In genomic region chr9:137778914-137779313, GRCh38 we compare ENCODE assay signal across 1 cellular context.
TF ChIP-seq lines count a peak whose summit lies in the region.

No MANE protein-coding gene starts in this region.

TF ChIP-seq in SK-N-SH treated with all-trans-retinoic acid at 6 μM for 48 hours, 23 proteins besides CTCF, POLR2A, EP300 and RAD21 (continued from another document):
- TF ChIP-seq, protein P1, sequence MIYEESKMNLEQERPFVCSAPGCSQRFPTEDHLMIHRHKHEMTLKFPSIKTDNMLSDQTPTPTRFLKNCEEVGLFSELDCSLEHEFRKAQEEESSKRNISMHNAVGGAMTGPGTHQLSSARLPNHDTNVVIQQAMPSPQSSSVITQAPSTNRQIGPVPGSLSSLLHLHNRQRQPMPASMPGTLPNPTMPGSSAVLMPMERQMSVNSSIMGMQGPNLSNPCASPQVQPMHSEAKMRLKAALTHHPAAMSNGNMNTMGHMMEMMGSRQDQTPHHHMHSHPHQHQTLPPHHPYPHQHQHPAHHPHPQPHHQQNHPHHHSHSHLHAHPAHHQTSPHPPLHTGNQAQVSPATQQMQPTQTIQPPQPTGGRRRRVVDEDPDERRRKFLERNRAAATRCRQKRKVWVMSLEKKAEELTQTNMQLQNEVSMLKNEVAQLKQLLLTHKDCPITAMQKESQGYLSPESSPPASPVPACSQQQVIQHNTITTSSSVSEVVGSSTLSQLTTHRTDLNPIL (CRISPR knock-in tag; IDR thresholded peaks at IDR 0.05; ENCODE audit: low read depth): no peak
- TF ChIP-seq ZNF8 (CRISPR knock-in tag; IDR thresholded peaks at IDR 0.05) (no peak), ZNF70 (CRISPR knock-in tag; IDR thresholded peaks at IDR 0.05) (no peak), OSR1 (CRISPR knock-in tag; IDR thresholded peaks at IDR 0.05) (no peak)
